ENCODE assay signal across 8 cellular contexts in genomic region chr22:36528336-36528735, GRCh38. TPM values are rescaled to one million over a fixed set of nuclear protein-coding genes. Genes with fewer than 3 reads are reported as not detected.
DNase-seq lines count a peak whose midpoint lies in the region; ATAC-seq and TF ChIP-seq lines count a peak whose summit lies in the region.

No MANE protein-coding gene starts in this region.

- H3K79me2 ChIP-seq in DND-41 (ENCODE audit: insufficient read depth, low read length) (peaks cover 49% of the 10 kb centered on the region), OCI-LY1 (ENCODE audit: insufficient read depth, low read length) (peaks cover 21% of the 10 kb centered on the region)

- peaks cover 25% of the 10 kb centered on the region for H4K20me1 ChIP-seq in DND-41 (ENCODE audit: insufficient read depth, low read length)
- no peaks in the 10 kb centered on the region for H4K20me1 ChIP-seq in OCI-LY1 (ENCODE audit: insufficient read depth, low read length)

- H3K4me1 ChIP-seq in DND-41 (ENCODE audit: insufficient read depth, low read length) = peaks cover 32% of the 10 kb centered on the region
- H3K4me1 ChIP-seq in OCI-LY1 (ENCODE audit: insufficient read depth, low read length, severe bottlenecking) = peaks cover 22% of the 10 kb centered on the region
- peaks cover 8% of the 10 kb centered on the region for H3K4me1 ChIP-seq in colonic mucosa
- H3K4me1 ChIP-seq in mucosa of descending colon (ENCODE audit: low read depth) = peaks cover 6% of the 10 kb centered on the region

- H3K9me2 ChIP-seq in OCI-LY1 (ENCODE audit: low read depth, low read length) = no peaks in the 10 kb centered on the region

- no peak for TF ChIP-seq CTCF in DND-41 (IDR thresholded peaks at IDR 0.05; ENCODE audit: borderline replicate concordance, extremely low read depth, low read length, poor library complexity, severe bottlenecking)
- TF ChIP-seq CTCF in OCI-LY1 (IDR thresholded peaks at IDR 0.05; ENCODE audit: low read length) = no peak
- TF ChIP-seq CTCF in colonic mucosa (IDR thresholded peaks at IDR 0.05) = no peak
- no peak for TF ChIP-seq CTCF in mucosa of descending colon (IDR thresholded peaks at IDR 0.05)
- no peak for TF ChIP-seq CTCF in GM10266 (IDR thresholded peaks at IDR 0.05; ENCODE audit: control insufficient read depth, insufficient read depth, low read depth, missing control alignments)

- peak overlapping the region; percentile 90 for H3K27ac ChIP-seq in DND-41 (ENCODE audit: low read length)
- H3K27ac ChIP-seq in OCI-LY1 (ENCODE audit: low read depth, low read length, poor library complexity, severe bottlenecking) = peak overlapping the region; percentile 68
- peak overlapping the region; percentile 95 for H3K27ac ChIP-seq in colonic mucosa

- peak overlapping the region; percentile 84 to 90 for H3K4me3 ChIP-seq in DND-41 (ENCODE audit: low read depth in 1 of 2, low read length in 2 of 2)
- peak overlapping the region; percentile 89 for H3K4me3 ChIP-seq in OCI-LY1 (ENCODE audit: low read depth, low read length, poor library complexity, severe bottlenecking)
- H3K4me3 ChIP-seq in colonic mucosa = peak overlapping the region; percentile 89
- peak overlapping the region; percentile 81 for H3K4me3 ChIP-seq in mucosa of descending colon

- peaks cover 53% of the 10 kb centered on the region for H3K36me3 ChIP-seq in DND-41 (ENCODE audit: insufficient read depth, low read length)
- H3K36me3 ChIP-seq in OCI-LY1 (ENCODE audit: insufficient read depth, low read length) = peaks cover 42% of the 10 kb centered on the region
- peaks cover 15% of the 10 kb centered on the region for H3K36me3 ChIP-seq in colonic mucosa
- peaks cover 11% of the 10 kb centered on the region for H3K36me3 ChIP-seq in mucosa of descending colon (ENCODE audit: low read depth)

- ATAC-seq in DND-41 (ENCODE audit: insufficient read depth, low read depth) (no peak), mucosa of descending colon (no peak), GM21717 (IDR thresholded peaks at IDR 0.05; ENCODE audit: unreplicated experiment) (no peak)

- peak overlapping the region; percentile 73 for H3K4me2 ChIP-seq in DND-41 (ENCODE audit: insufficient read depth, low read length)
- peak overlapping the region; percentile 74 for H3K4me2 ChIP-seq in OCI-LY1 (ENCODE audit: low read length)

- peak overlapping the region; percentile 84 for H2AFZ ChIP-seq in DND-41 (ENCODE audit: low read depth, low read length)
- no peak overlapping the region for H2AFZ ChIP-seq in OCI-LY1 (ENCODE audit: low read length)

- H3K27me3 ChIP-seq in DND-41 (ENCODE audit: insufficient read depth, low read length, poor library complexity) (no peaks in the 10 kb centered on the region), OCI-LY1 (ENCODE audit: insufficient read depth, low read length) (peaks cover 1% of the 10 kb centered on the region; the same call in 1 of the 2 replicates), colonic mucosa (no peaks in the 10 kb centered on the region)

- intact Hi-C loops in colonic mucosa (cut with DNase I) (no loop called here), mucosa of descending colon (cut with DNase I, micrococcal nuclease) (no loop called here)

- H3K9me3 ChIP-seq in DND-41 (ENCODE audit: insufficient read depth, low read length, severe bottlenecking) = no peaks in the 10 kb centered on the region
- no peaks in the 10 kb centered on the region for H3K9me3 ChIP-seq in OCI-LY1 (ENCODE audit: low read length)
- H3K9me3 ChIP-seq in colonic mucosa = no peaks in the 10 kb centered on the region
- H3K9me3 ChIP-seq in mucosa of descending colon = no peaks in the 10 kb centered on the region

- H3K9ac ChIP-seq in DND-41 (ENCODE audit: low read depth, low read length) = peak overlapping the region; percentile 90
- peak overlapping the region; percentile 88 for H3K9ac ChIP-seq in OCI-LY1 (ENCODE audit: low read length)
- H3K9ac ChIP-seq in colonic mucosa (ENCODE audit: low read depth in 2 of 2, low read length in 2 of 2) = peak overlapping the region; percentile 68 to 94

- no peaks in the 10 kb centered on the region for H3F3A ChIP-seq in OCI-LY1 (ENCODE audit: insufficient read depth, low read length)

- DNase-seq in DND-41 (no peak), colonic mucosa (no peak), mucosa of descending colon (no peak), occipital lobe (lab: John Stamatoyannopoulos, UW) (no peak), GM10266 (ENCODE audit: extremely low spot score) (no peak), cerebellar cortex (ENCODE audit: low spot score) (no peak)

RNA-seq across cellular contexts. Expression of gene EIF3D, which starts 0.6 kb away (rescaled TPM):
- total RNA-seq in colonic mucosa (100 to 1,000 TPM; 148 to 160 TPM), mucosa of descending colon (100 to 1,000 TPM; 135 to 145 (median 142) TPM), occipital lobe (200 TPM)

RNA-seq across cellular contexts. Expression of gene FOXRED2, which starts 21.5 kb away (rescaled TPM):
- total RNA-seq in colonic mucosa (10 to 100 TPM in 1 of 2 donors, 1 to 10 TPM in 1; 3.6 to 14.3 TPM), mucosa of descending colon (1 to 10 TPM; 2.8 to 8.6 (median 6.4) TPM), occipital lobe (10.6 TPM)

RNA-seq across cellular contexts. Expression of gene TXN2, which starts 46.9 kb away (rescaled TPM):
- 100 to 1,000 TPM; 101 to 142 TPM for total RNA-seq in colonic mucosa
- 100 to 1,000 TPM in 1 of 3 donors, 10 to 100 TPM in 2; 73.2 to 101 (median 95.8) TPM for total RNA-seq in mucosa of descending colon
- total RNA-seq in occipital lobe = 14.3 TPM
